In genomic region chr10:43940898-43941777, GRCh38 we compare ENCODE assay signal across 19 cellular contexts.
DNase-seq lines count a peak whose midpoint lies in the region; ATAC-seq lines count a peak whose summit lies in the region.
"Had no signal": no experiment of that assay in that cellular context is flagged by ENCODE, and none has a peak within 500 bp of the region (broad histone marks: within the 10 kb centered on the region; RNA-seq: fewer than 3 reads in every experiment).

No MANE protein-coding gene starts in this region.

- H2BK120ac ChIP-seq in mesenchymal stem cell (ENCODE audit: low read depth, low read length) = no peak overlapping the region

- no peak overlapping the region for H2BK5ac ChIP-seq in mesenchymal stem cell (ENCODE audit: low read depth, low read length, poor library complexity, severe bottlenecking)

- 79% methylated on average over 3 of the region's 3 CpGs for WGBS in mesenchymal stem cell

- H3K14ac ChIP-seq in mesenchymal stem cell (ENCODE audit: low read length in 2 of 2) = no peak overlapping the region

- peaks cover 0 to 6% of the 10 kb centered on the region in 2 experiments for H3K27me3 ChIP-seq in mesenchymal stem cell (ENCODE audit: control insufficient read depth in 1 of 2, insufficient read depth in 1 of 2, low read length in 2 of 2)
- H3K27me3 ChIP-seq: stomach, transverse colon had no signal

- ATAC-seq in GM18517 (IDR thresholded peaks at IDR 0.05; ENCODE audit: unreplicated experiment) (no peak), HG02973 (IDR thresholded peaks at IDR 0.05; ENCODE audit: unreplicated experiment) (no peak)
- ATAC-seq: activated naive CD4-positive, alpha-beta T cell treated with anti-CD3 and anti-CD28 coated beads, Interleukin-2, amount 50 U/mL, for 72 hours; activated T-cell treated with anti-CD3 and anti-CD28 coated beads, Interleukin-2, amount 50 U/mL, for 72 hours; K562 had no signal

- H4K91ac ChIP-seq in mesenchymal stem cell (ENCODE audit: low read length) = peak overlapping the region; percentile 6

- no peak overlapping the region for H3K23ac ChIP-seq in mesenchymal stem cell (ENCODE audit: low read length in 2 of 2)

- H2BK15ac ChIP-seq in mesenchymal stem cell (ENCODE audit: low read depth, poor library complexity, severe bottlenecking) = no peak overlapping the region

- H3K36me3 ChIP-seq in mesenchymal stem cell (ENCODE audit: control insufficient read depth in 1 of 2, insufficient read depth in 2 of 2, low read depth in 1 of 2, low read length in 2 of 2) = no peaks in the 10 kb centered on the region
- H3K36me3 ChIP-seq: stomach, transverse colon had no signal

- no peak overlapping the region for H2AFZ ChIP-seq in mesenchymal stem cell (ENCODE audit: low read depth, low read length)

- no peaks in the 10 kb centered on the region for H3K9me3 ChIP-seq in mesenchymal stem cell (ENCODE audit: control insufficient read depth, low read length)
- H3K9me3 ChIP-seq: stomach, transverse colon had no signal

- H3K4me3 ChIP-seq in mesenchymal stem cell (ENCODE audit: insufficient read depth in 1 of 2, low read depth in 1 of 2, low read length in 2 of 2) = no peak overlapping the region
- H3K4me3 ChIP-seq: K562, stomach, transverse colon had no signal

- H3K27me3 Mint-ChIP-seq in activated naive CD4-positive, alpha-beta T cell treated with anti-CD3 and anti-CD28 coated beads, Interleukin-2, amount 10 ng/mL, durations not matched to agents 7 days and 5 days = peaks cover 21% of the 10 kb centered on the region

- peaks cover 4% of the 10 kb centered on the region for H3K4me1 Mint-ChIP-seq in activated naive CD4-positive, alpha-beta T cell treated with anti-CD3 and anti-CD28 coated beads, Interleukin-2, amount 10 ng/mL, durations not matched to agents 7 days and 5 days

- H3K36me3 Mint-ChIP-seq in activated naive CD4-positive, alpha-beta T cell treated with anti-CD3 and anti-CD28 coated beads, Interleukin-2, amount 10 ng/mL, durations not matched to agents 7 days and 5 days = no peaks in the 10 kb centered on the region
- H3K36me3 Mint-ChIP-seq: activated naive CD4-positive, alpha-beta T cell treated with anti-CD3 and anti-CD28 coated beads, Interleukin-2, amount 50 U/mL, for 72 hours had no signal

- H4K8ac ChIP-seq in mesenchymal stem cell (ENCODE audit: low read length) = no peak overlapping the region

- CTCF ChIA-PET in activated naive CD4-positive, alpha-beta T cell treated with anti-CD3 and anti-CD28 coated beads, Interleukin-2, amount 10 ng/mL, durations not matched to agents 7 days and 5 days (lab: Charles Lee) = interaction anchor here (1.2 kb wide), 1 partner anchor 14 kb away, joined by 3 read pairs; no protein-coding TSS in a partner anchor

- peak overlapping the region in 1 of 2 experiments; percentile 12 for H2BK12ac ChIP-seq in mesenchymal stem cell (ENCODE audit: low read length in 2 of 2)

- no peaks in the 10 kb centered on the region for H3K4me1 ChIP-seq in mesenchymal stem cell (ENCODE audit: control insufficient read depth, insufficient read depth, low read depth, low read length)
- H3K4me1 ChIP-seq: transverse colon had no signal

- H3K18ac ChIP-seq in mesenchymal stem cell (ENCODE audit: low read depth in 1 of 2, low read length in 2 of 2) = peak overlapping the region in 1 of 2 experiments; percentile 70

- peak overlapping the region; percentile 20 for H3K27ac Mint-ChIP-seq in activated naive CD4-positive, alpha-beta T cell treated with anti-CD3 and anti-CD28 coated beads, Interleukin-2, amount 10 ng/mL, durations not matched to agents 7 days and 5 days
- H3K27ac Mint-ChIP-seq: activated naive CD4-positive, alpha-beta T cell treated with anti-CD3 and anti-CD28 coated beads, Interleukin-2, amount 50 U/mL, for 72 hours; activated T-cell treated with anti-CD3 and anti-CD28 coated beads, Interleukin-2, amount 50 U/mL, for 72 hours had no signal

- DNase-seq in activated naive CD4-positive, alpha-beta T cell treated with anti-CD3 and anti-CD28 coated beads, Interleukin-2, amount 10 ng/mL, durations not matched to agents 7 days and 5 days = no peak
- no peak for DNase-seq in activated naive CD4-positive, alpha-beta T cell treated with anti-CD3 and anti-CD28 coated beads, Interleukin-2, amount 50 U/mL, for 16 hours
- peak; percentile 15 for DNase-seq in activated CD8-positive, alpha-beta memory T cell treated with anti-CD3 and anti-CD28 coated beads, Interleukin-2, amount 50 U/mL, for 48 hours
- DNase-seq in mesenchymal stem cell = no peak
- peak; percentile 20 for DNase-seq in ureter (ENCODE audit: low spot score)
- DNase-seq in GM03348 (ENCODE audit: low spot score) = no peak
- DNase-seq: activated T-cell treated with anti-CD3 and anti-CD28 coated beads, Interleukin-2, amount 50 U/mL, for 72 hours; aorta; central memory CD4-positive, alpha-beta T cell; erythroblast; NCI-H146; nucleus accumbens; SW 1271; transverse colon had no signal

- H3K79me1 ChIP-seq in mesenchymal stem cell (replicated peaks; ENCODE audit: low read length, poor library complexity, severe bottlenecking) = no peaks in the 10 kb centered on the region

- no peak overlapping the region for H3K9ac ChIP-seq in mesenchymal stem cell (ENCODE audit: low read length)

- H3K4me2 ChIP-seq in mesenchymal stem cell (ENCODE audit: low read length, poor library complexity, severe bottlenecking) = no peak overlapping the region

- H2AK5ac ChIP-seq in mesenchymal stem cell (ENCODE audit: low read length, severe bottlenecking) = no peak overlapping the region

- H3K27ac ChIP-seq in mesenchymal stem cell (ENCODE audit: low read length, poor library complexity, severe bottlenecking) = no peak overlapping the region
- H3K27ac ChIP-seq: stomach, transverse colon had no signal

- H3K9me3 Mint-ChIP-seq in activated naive CD4-positive, alpha-beta T cell treated with anti-CD3 and anti-CD28 coated beads, Interleukin-2, amount 10 ng/mL, durations not matched to agents 7 days and 5 days = no peaks in the 10 kb centered on the region

- no peak overlapping the region for H3K4me3 Mint-ChIP-seq in activated naive CD4-positive, alpha-beta T cell treated with anti-CD3 and anti-CD28 coated beads, Interleukin-2, amount 10 ng/mL, durations not matched to agents 7 days and 5 days
- H3K4me3 Mint-ChIP-seq: activated T-cell treated with anti-CD3 and anti-CD28 coated beads, Interleukin-2, amount 50 U/mL, for 72 hours had no signal

- no peak overlapping the region for H3K4ac ChIP-seq in mesenchymal stem cell (ENCODE audit: low read depth in 1 of 2, low read length in 2 of 2)

Comparison
In these comparisons a context has a peak if more than half of its experiments do, and no peak if none do; other contexts are left out.
1. DNase-seq: peak in activated CD8-positive, alpha-beta memory T cell treated with anti-CD3 and anti-CD28 coated beads, Interleukin-2, amount 50 U/mL, for 48 hours (single experiment) and ureter (single experiment); none in activated naive CD4-positive, alpha-beta T cell treated with anti-CD3 and anti-CD28 coated beads, Interleukin-2, amount 10 ng/mL, durations not matched to agents 7 days and 5 days (single experiment), activated naive CD4-positive, alpha-beta T cell treated with anti-CD3 and anti-CD28 coated beads, Interleukin-2, amount 50 U/mL, for 16 hours (single experiment), mesenchymal stem cell (single experiment) and GM03348 (single experiment).